In genomic region chr2:24785704-24786321, GRCh38 we compare ENCODE assay signal across 10 cellular contexts. TPM values are rescaled to one million over a fixed set of nuclear protein-coding genes. Genes with fewer than 3 reads are reported as not detected.
DNase-seq lines count a peak whose midpoint lies in the region; ATAC-seq, FAIRE-seq and TF ChIP-seq lines count a peak whose summit lies in the region.
"Had no signal": no experiment of that assay in that cellular context is flagged by ENCODE, and none has a peak within 500 bp of the region (broad histone marks: within the 10 kb centered on the region; RNA-seq: fewer than 3 reads in every experiment).

No MANE protein-coding gene starts in this region.

- H3K27me3 ChIP-seq in BE2C = no peaks in the 10 kb centered on the region

- no peaks in the 10 kb centered on the region for H3K9me3 ChIP-seq in BE2C

- no peaks in the 10 kb centered on the region; the same call in 1 of the 2 replicates for H3K4me1 ChIP-seq in BE2C

- ATAC-seq in HG03520 (IDR thresholded peaks at IDR 0.05; ENCODE audit: unreplicated experiment) = peak; percentile 51
- ATAC-seq in HG03025 (IDR thresholded peaks at IDR 0.05; ENCODE audit: low FRiP score, unreplicated experiment) = no peak

- FAIRE-seq in RCC 7860 (lab: Jason Lieb, UNC) = no peak

- no peak overlapping the region for H3K4me3 ChIP-seq in BE2C (ENCODE audit: low read depth, low read length)
- H3K4me3 ChIP-seq: skin epidermis had no signal

- H3K36me3 ChIP-seq in BE2C = no peaks in the 10 kb centered on the region

- TF ChIP-seq CTCF in GM20000 (IDR thresholded peaks at IDR 0.05; ENCODE audit: extremely low read depth, missing control alignments) (no peak), BE2C (IDR thresholded peaks at IDR 0.05; ENCODE audit: low read depth, low read length) (no peak)

- peak; percentile 42 for DNase-seq in GDM1 (lab: John Stamatoyannopoulos, UW)
- peak; percentile 34 for DNase-seq in GM20000 (ENCODE audit: low spot score)
- peak; percentile 20 for DNase-seq in SIG-M5 treated with dmso at 0.1 percent for 504 hours (lab: John Stamatoyannopoulos, UW; ENCODE audit: unreplicated experiment)
- no peak for DNase-seq in BE2C
- DNase-seq in DMS114 treated with DMSO at 0.1 percent for 48 hours (lab: John Stamatoyannopoulos, UW; ENCODE audit: unreplicated experiment) = no peak
- no peak for DNase-seq in RCC 7860 (ENCODE audit: low spot score)
- DNase-seq: NCI-H1048 had no signal

RNA-seq across cellular contexts. Expression of gene PTRHD1, which starts 7.4 kb away (rescaled TPM):
- 25.1 TPM for polyA plus RNA-seq in BE2C (2012; ENCODE audit: insufficient read depth, insufficient read length, low read depth)

RNA-seq across cellular contexts. Expression of gene CENPO, which starts 7.4 kb away (rescaled TPM):
- 11.8 TPM for polyA plus RNA-seq in BE2C (2012; ENCODE audit: insufficient read depth, insufficient read length, low read depth)

Comparison
In these comparisons a context has a peak if more than half of its experiments do, and no peak if none do; other contexts are left out.
1. DNase-seq: peak in GDM1 (single experiment), GM20000 (single experiment) and SIG-M5 treated with dmso at 0.1 percent for 504 hours (single experiment); none in BE2C (single experiment), DMS114 treated with DMSO at 0.1 percent for 48 hours (single experiment) and RCC 7860 (single experiment).